1 cellular context compared by ENCODE assay signal in the genomic region with DNA sequence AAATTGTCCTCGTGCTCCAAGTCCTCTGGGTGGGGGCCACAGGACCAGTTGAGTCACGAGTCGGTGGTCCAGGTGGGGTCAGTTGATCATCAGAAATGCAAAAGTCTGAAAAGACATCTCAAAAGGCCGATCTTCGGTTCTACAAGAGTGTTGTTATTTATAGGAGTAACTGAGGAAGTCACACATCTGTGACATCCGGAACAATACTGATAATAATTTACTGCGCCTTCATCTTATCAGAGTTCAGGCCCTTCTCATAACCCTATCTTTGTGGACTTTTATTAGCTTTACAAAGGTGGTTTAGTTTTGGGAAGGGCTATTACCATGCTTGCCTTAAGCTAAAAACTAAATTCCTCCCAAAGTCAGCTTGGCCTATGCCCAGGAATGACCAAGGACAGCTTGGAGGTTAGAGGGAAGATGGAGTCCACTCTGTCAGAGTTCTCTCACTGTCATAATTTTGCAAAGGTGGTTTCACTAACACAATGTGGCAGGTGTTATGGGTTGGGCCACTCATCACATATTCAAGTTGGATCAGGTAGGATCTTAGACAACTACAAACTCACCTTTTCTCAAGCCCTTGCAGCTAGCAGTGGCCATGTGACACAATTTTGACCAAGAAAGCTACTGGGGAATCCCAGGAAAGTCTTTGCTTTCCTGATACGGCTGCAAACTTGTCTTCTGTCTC.
TF ChIP-seq lines count a peak whose summit lies in the region.

No MANE protein-coding gene starts in this region.

TF ChIP-seq in HepG2, 621 proteins besides CTCF, POLR2A, EP300 and RAD21:
- TF ChIP-seq RAD51 (IDR thresholded peaks at IDR 0.05; ENCODE audit: borderline replicate concordance) (no peak), NFYC (CRISPR knock-in tag; IDR thresholded peaks at IDR 0.05) (no peak), MIXL1 (CRISPR knock-in tag; IDR thresholded peaks at IDR 0.05) (no peak), CHD2 (IDR thresholded peaks at IDR 0.05; ENCODE audit: low read depth, low read length) (no peak), ZNF350 (CRISPR knock-in tag; IDR thresholded peaks at IDR 0.05; ENCODE audit: borderline replicate concordance, low read depth) (no peak), DR1 (CRISPR knock-in tag; IDR thresholded peaks at IDR 0.05) (no peak), ZNF775 (CRISPR knock-in tag; IDR thresholded peaks at IDR 0.05; ENCODE audit: borderline replicate concordance) (no peak), KLF12 (CRISPR knock-in tag; IDR thresholded peaks at IDR 0.05; ENCODE audit: borderline replicate concordance) (no peak), ZNF34 (CRISPR knock-in tag; IDR thresholded peaks at IDR 0.05; ENCODE audit: borderline replicate concordance) (no peak), ESRRA (CRISPR knock-in tag; IDR thresholded peaks at IDR 0.05; ENCODE audit: low read depth) (no peak), POLR2AphosphoS5 (IDR thresholded peaks at IDR 0.05; ENCODE audit: low read depth, low read length) (no peak), ZNF747 (CRISPR knock-in tag; IDR thresholded peaks at IDR 0.05; ENCODE audit: borderline replicate concordance) (no peak), STAG1 (CRISPR knock-in tag; IDR thresholded peaks at IDR 0.05) (no peak), ZNF781 (CRISPR knock-in tag; IDR thresholded peaks at IDR 0.05; ENCODE audit: borderline replicate concordance, not compliant biosample characterization) (no peak)
- TF ChIP-seq, protein P1, sequence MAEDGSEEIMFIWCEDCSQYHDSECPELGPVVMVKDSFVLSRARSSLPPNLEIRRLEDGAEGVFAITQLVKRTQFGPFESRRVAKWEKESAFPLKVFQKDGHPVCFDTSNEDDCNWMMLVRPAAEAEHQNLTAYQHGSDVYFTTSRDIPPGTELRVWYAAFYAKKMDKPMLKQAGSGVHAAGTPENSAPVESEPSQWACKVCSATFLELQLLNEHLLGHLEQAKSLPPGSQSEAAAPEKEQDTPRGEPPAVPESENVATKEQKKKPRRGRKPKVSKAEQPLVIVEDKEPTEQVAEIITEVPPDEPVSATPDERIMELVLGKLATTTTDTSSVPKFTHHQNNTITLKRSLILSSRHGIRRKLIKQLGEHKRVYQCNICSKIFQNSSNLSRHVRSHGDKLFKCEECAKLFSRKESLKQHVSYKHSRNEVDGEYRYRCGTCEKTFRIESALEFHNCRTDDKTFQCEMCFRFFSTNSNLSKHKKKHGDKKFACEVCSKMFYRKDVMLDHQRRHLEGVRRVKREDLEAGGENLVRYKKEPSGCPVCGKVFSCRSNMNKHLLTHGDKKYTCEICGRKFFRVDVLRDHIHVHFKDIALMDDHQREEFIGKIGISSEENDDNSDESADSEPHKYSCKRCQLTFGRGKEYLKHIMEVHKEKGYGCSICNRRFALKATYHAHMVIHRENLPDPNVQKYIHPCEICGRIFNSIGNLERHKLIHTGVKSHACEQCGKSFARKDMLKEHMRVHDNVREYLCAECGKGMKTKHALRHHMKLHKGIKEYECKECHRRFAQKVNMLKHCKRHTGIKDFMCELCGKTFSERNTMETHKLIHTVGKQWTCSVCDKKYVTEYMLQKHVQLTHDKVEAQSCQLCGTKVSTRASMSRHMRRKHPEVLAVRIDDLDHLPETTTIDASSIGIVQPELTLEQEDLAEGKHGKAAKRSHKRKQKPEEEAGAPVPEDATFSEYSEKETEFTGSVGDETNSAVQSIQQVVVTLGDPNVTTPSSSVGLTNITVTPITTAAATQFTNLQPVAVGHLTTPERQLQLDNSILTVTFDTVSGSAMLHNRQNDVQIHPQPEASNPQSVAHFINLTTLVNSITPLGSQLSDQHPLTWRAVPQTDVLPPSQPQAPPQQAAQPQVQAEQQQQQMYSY (CRISPR knock-in tag; IDR thresholded peaks at IDR 0.05), result no peak
- TF ChIP-seq, protein P2, sequence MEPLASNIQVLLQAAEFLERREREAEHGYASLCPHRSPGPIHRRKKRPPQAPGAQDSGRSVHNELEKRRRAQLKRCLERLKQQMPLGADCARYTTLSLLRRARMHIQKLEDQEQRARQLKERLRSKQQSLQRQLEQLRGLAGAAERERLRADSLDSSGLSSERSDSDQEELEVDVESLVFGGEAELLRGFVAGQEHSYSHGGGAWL (CRISPR knock-in tag; IDR thresholded peaks at IDR 0.05), result no peak
